Comparison of ENCODE assay signal across 7 cellular contexts in genomic region chr10:84167289-84167653, GRCh38.
DNase-seq lines count a peak whose midpoint lies in the region; ATAC-seq, FAIRE-seq and TF ChIP-seq lines count a peak whose summit lies in the region.
"Not testable (repeated sequence)": the region's sequence is repeated elsewhere in the genome, so short reads cannot be mapped to it uniquely, and the experiment has no call there.

No MANE protein-coding gene starts in this region.

- not testable (repeated sequence) for H2AFZ ChIP-seq in OCI-LY3 (ENCODE audit: low read depth, low read length)

- H3K36me3 ChIP-seq in OCI-LY3 (replicated peaks; ENCODE audit: low read depth, low read length) = peaks cover 31% of the 10 kb centered on the region

- peak overlapping the region; percentile 98 for H3K27ac ChIP-seq in OCI-LY3 (ENCODE audit: low read length)

- H3K27me3 ChIP-seq in OCI-LY3 (ENCODE audit: low read depth, low read length) = not testable (repeated sequence)

- peaks cover 95% of the 10 kb centered on the region for H3K79me2 ChIP-seq in OCI-LY3 (ENCODE audit: low read length)

- peak overlapping the region; percentile 67 for H3K4me2 ChIP-seq in OCI-LY3 (ENCODE audit: low read length)

- H3K9me3 ChIP-seq in OCI-LY3 (ENCODE audit: insufficient read depth, low read length) = not testable (repeated sequence)

- H4K20me1 ChIP-seq in OCI-LY3 (ENCODE audit: insufficient read depth, low read length) = peaks cover 37% of the 10 kb centered on the region

- peaks cover 56% of the 10 kb centered on the region for H3K4me1 ChIP-seq in OCI-LY3 (ENCODE audit: low read length)

- H3K9ac ChIP-seq in OCI-LY3 (ENCODE audit: low read length) = peak overlapping the region; percentile 7; the same call in 1 of the 2 replicates

- FAIRE-seq in GM18507 (lab: Jason Lieb, UNC) (peak; percentile 87), GM19239 (lab: Jason Lieb, UNC) (peak; percentile 86)

- peak; percentile 24 for ATAC-seq in GM21528 (IDR thresholded peaks at IDR 0.05; ENCODE audit: low FRiP score, unreplicated experiment)
- peak; percentile 11 for ATAC-seq in HG02840 (IDR thresholded peaks at IDR 0.05; ENCODE audit: low FRiP score, unreplicated experiment)
- peak; percentile 14 for ATAC-seq in HG03139 (IDR thresholded peaks at IDR 0.05; ENCODE audit: unreplicated experiment)

- peak overlapping the region; percentile 82 for H3K4me3 ChIP-seq in OCI-LY3 (ENCODE audit: low read length)

- not testable (repeated sequence) for TF ChIP-seq CTCF in OCI-LY3 (IDR thresholded peaks at IDR 0.05; ENCODE audit: low read depth, low read length)

- DNase-seq in GM18507 (ENCODE audit: extremely low spot score, insufficient read length, low read depth); GM19239 (ENCODE audit: insufficient read length, low spot score): not testable (repeated sequence)
- peak; percentile 45 for DNase-seq in glomerular visceral epithelial cell (ENCODE audit: extremely low spot score)
